In genomic region chr1:202944438-202944921, GRCh38 we compare ENCODE assay signal across 1 cellular context.
TF ChIP-seq lines count a peak whose summit lies in the region.

No MANE protein-coding gene starts in this region.

TF ChIP-seq in K562, 482 proteins besides CTCF, POLR2A, EP300 and RAD21 (continued from another document):
- TF ChIP-seq AFF1 (IDR thresholded peaks at IDR 0.05; ENCODE audit: low read depth in 1 of 2, partially characterized antibody in 2 of 2) (peak in 1 of 2 experiments; percentile 28), ZNF830 (CRISPR knock-in tag; IDR thresholded peaks at IDR 0.05) (no peak)
